ENCODE assay signal across 23 cellular contexts in the genomic region with DNA sequence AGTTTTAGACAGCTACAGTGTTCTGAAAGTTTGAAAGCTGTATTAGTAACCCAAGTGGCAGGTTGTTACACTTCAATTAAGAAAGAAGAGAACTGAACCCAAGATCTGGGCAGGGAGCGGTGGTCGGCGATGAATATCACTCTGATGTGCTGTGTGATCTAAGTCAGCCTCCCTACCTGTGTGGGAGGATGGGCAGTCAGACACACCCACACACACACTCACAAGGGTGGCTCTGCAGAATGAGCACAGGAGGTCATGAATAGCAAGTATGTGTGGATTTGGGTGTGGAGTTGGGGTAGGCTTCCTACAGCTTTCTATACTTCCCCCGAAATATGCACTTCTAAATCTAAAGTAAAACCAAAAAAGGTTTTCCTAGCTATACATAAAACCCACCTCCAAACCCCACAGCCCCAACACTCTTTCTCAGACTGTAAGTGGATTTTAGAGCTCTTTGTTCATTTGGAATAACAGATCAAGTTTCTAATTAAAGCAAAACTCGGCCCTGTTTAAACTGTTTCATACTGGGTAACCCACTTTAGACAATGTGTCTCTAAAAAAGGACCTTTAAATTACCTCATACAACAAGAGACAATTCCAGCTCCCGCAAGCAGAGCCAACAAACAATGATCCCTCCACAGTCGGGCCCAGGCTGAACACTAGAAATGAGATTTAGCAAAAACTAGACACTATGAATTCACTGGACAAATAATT. TPM values are rescaled to one million over a fixed set of nuclear protein-coding genes. Genes with fewer than 3 reads are reported as not detected.
A peak's percentile ranks its signal among the peaks of the same experiment; 100 is the strongest.
DNase-seq lines count a peak whose midpoint lies in the region; ATAC-seq, FAIRE-seq and TF ChIP-seq lines count a peak whose summit lies in the region.
"Had no signal": no experiment of that assay in that cellular context is flagged by ENCODE, and none has a peak within 500 bp of the region (broad histone marks: within the 10 kb centered on the region; RNA-seq: fewer than 3 reads in every experiment).

No MANE protein-coding gene starts in this region.

- H3K27me3 Mint-ChIP-seq in GM23338 (ENCODE audit: insufficient read depth, low read depth, poor library complexity) = no peaks in the 10 kb centered on the region

- intact Hi-C loops in mucosa of descending colon (cut with DNase I, micrococcal nuclease) = no loop called here
- intact Hi-C loops in upper lobe of right lung (cut with DNase I) = no loop called here

- H3K9ac ChIP-seq in H1 (replicated peaks in 1 of 4; ENCODE audit: extremely low read depth in 1 of 4, low read depth in 3 of 4, low read length in 3 of 4) = no peak overlapping the region
- H3K9ac ChIP-seq: GM23248 had no signal

- no peaks in the 10 kb centered on the region for H3K27me3 ChIP-seq in GM23338 (ENCODE audit: insufficient read depth)
- H3K27me3 ChIP-seq in H1 (replicated peaks in 1 of 4; ENCODE audit: control insufficient read depth in 3 of 4, extremely low read depth in 1 of 4, insufficient read depth in 3 of 4, low read length in 3 of 4) = no peaks in the 10 kb centered on the region
- H3K27me3 ChIP-seq in upper lobe of right lung = no peaks in the 10 kb centered on the region

- ATAC-seq in GM23338 (no peak), mucosa of descending colon (peak; percentile 50), GM18520 (IDR thresholded peaks at IDR 0.05; ENCODE audit: unreplicated experiment) (no peak), upper lobe of right lung (no peak)
- ATAC-seq: HCT116 had no signal

- H3K4me1 Mint-ChIP-seq in GM23338 = peaks cover 55% of the 10 kb centered on the region
- H3K4me1 Mint-ChIP-seq: CD8-positive, alpha-beta memory T cell had no signal

- POLR2A ChIA-PET in H1 (lab: Charles Lee; ENCODE audit: partially characterized antibody) = interaction anchor here (1.0 to 1.6 kb wide), 2 partner anchors 8 to 10 kb away, joined by 3 to 6 read pairs; no protein-coding TSS in a partner anchor

- H2BK15ac ChIP-seq in H1 (ENCODE audit: low read length) = no peak overlapping the region

- no peak overlapping the region for H3K4me2 ChIP-seq in GM23338
- H3K4me2 ChIP-seq in H1 (ENCODE audit: insufficient read depth in 1 of 2, low read depth in 2 of 2, low read length in 2 of 2) = no peak overlapping the region

- no peak overlapping the region for H4K8ac ChIP-seq in H1 (ENCODE audit: extremely low read depth, insufficient read depth, low read length)

- FAIRE-seq in H1 (lab: Jason Lieb, UNC) = peak; percentile 13
- FAIRE-seq: A204.1, D721Med, GM18507, GM19239 had no signal

- no peak overlapping the region for H2BK12ac ChIP-seq in H1 (ENCODE audit: low read depth, low read length)

- H3F3A ChIP-seq in GM23338 (replicated peaks; ENCODE audit: low read depth) = no peaks in the 10 kb centered on the region

- WGBS in H1 (ENCODE audit: extremely low coverage in 1 of 2, insufficient coverage in 1 of 2, insufficient read length in 1 of 2, insufficient replicate concordance in 2 of 2, low coverage in 1 of 2, low lambda C conversion rate in 2 of 2, missing lambda C conversion rate in 1 of 2), 2 experiments = 86% methylated on average over 7 of the region's 7 CpGs; no CpG with 5 or more reads in 1 of the 2 experiments

- H3K36me3 ChIP-seq in GM23338 (ENCODE audit: insufficient read depth) = peaks cover 6% of the 10 kb centered on the region
- peaks cover 5 to 12% (median 9%) of the 10 kb centered on the region in 4 experiments; a peak in 7 of 8 replicates for H3K36me3 ChIP-seq in H1 (ENCODE audit: control insufficient read depth in 2 of 4, insufficient read depth in 4 of 4, low read length in 3 of 4)
- H3K36me3 ChIP-seq in mucosa of descending colon (ENCODE audit: low read depth) = no peaks in the 10 kb centered on the region
- no peaks in the 10 kb centered on the region for H3K36me3 ChIP-seq in upper lobe of right lung

- H2AK5ac ChIP-seq in H1 (ENCODE audit: low read depth, low read length) = no peak overlapping the region; the same call in 1 of the 2 replicates

- TF ChIP-seq EP300 in H1 (IDR thresholded peaks at IDR 0.05; ENCODE audit: borderline replicate concordance in 1 of 2, low read depth in 2 of 2, low read length in 2 of 2) = no peak

- H3K4me3 ChIP-seq in GM23338 (no peak overlapping the region), H1 (ENCODE audit: extremely low read depth in 1 of 4, insufficient read depth in 2 of 4, low read depth in 3 of 4, low read length in 4 of 4) (no peak overlapping the region), mucosa of descending colon (no peak overlapping the region), upper lobe of right lung (no peak overlapping the region)
- H3K4me3 ChIP-seq: GM23248 had no signal

- peaks cover 50% of the 10 kb centered on the region for H3K4me1 ChIP-seq in GM23338 (ENCODE audit: insufficient read depth)
- H3K4me1 ChIP-seq in H1 (replicated peaks in 1 of 4; ENCODE audit: control insufficient read depth in 3 of 4, insufficient read depth in 4 of 4, low read length in 3 of 4) = peaks cover 0 to 24% (median 3%) of the 10 kb centered on the region in 4 experiments; a peak in 4 of 7 replicates
- no peaks in the 10 kb centered on the region for H3K4me1 ChIP-seq in mucosa of descending colon (ENCODE audit: low read depth)
- H3K4me1 ChIP-seq in upper lobe of right lung = no peaks in the 10 kb centered on the region

- no peak overlapping the region; the same call in 1 of the 2 replicates for H3K27ac ChIP-seq in GM23338 (ENCODE audit: low read depth)
- H3K27ac ChIP-seq in H1 (ENCODE audit: low read depth, low read length) = no peak overlapping the region
- H3K27ac ChIP-seq in upper lobe of right lung = no peak overlapping the region
- H3K27ac ChIP-seq: C4-2B, GM23248 had no signal

- no peak overlapping the region for H4K5ac ChIP-seq in H1 (ENCODE audit: insufficient read length, low read depth, low read length)

- DNase-seq in GM23338 (ENCODE audit: low spot score) (no peak), NCI-H748 (lab: John Stamatoyannopoulos, UW; ENCODE audit: unreplicated experiment) (peak; percentile 76), H1 (ENCODE audit: low read depth in 1 of 2, low spot score in 2 of 2) (no peak), mucosa of descending colon (no peak), NCI-H2029 (lab: John Stamatoyannopoulos, UW) (no peak), upper lobe of right lung (no peak)
- no peak for DNase-seq in activated effector memory CD4-positive, alpha-beta T cell treated with Interleukin-2 at 50 U/mL for 16 hours
- DNase-seq: CD8-positive, alpha-beta memory T cell; DMS53; GDM1; GM23248; IMR-90; NCI-H1694; NCI-H2081 treated with DMSO at 0.1 percent for 48 hours; NCI-H510A treated with DMSO at 0.1 percent for 48 hours; SHP77 had no signal

- no peaks in the 10 kb centered on the region for H3K23me2 ChIP-seq in H1 (ENCODE audit: low read depth, low read length)

- H2AFZ ChIP-seq in GM23338 = no peak overlapping the region
- H2AFZ ChIP-seq in H1 (ENCODE audit: low read length) = no peak overlapping the region
- H2AFZ ChIP-seq: GM23248 had no signal

- no peak overlapping the region for H4K91ac ChIP-seq in H1 (replicated peaks; ENCODE audit: insufficient read length, low read length)

- no peaks in the 10 kb centered on the region; the same call in 1 of the 2 replicates for H3K9me2 ChIP-seq in GM23338 (ENCODE audit: insufficient read depth)

- H3K79me2 ChIP-seq in GM23338 (replicated peaks; ENCODE audit: insufficient read depth) (peaks cover 93% of the 10 kb centered on the region), H1 (ENCODE audit: control insufficient read depth in 1 of 2, insufficient read depth in 2 of 2, low read length in 2 of 2) (peaks cover 3 to 90% of the 10 kb centered on the region in 2 experiments; a peak in 3 of 4 replicates)

- no peak overlapping the region for H3K56ac ChIP-seq in H1 (replicated peaks; ENCODE audit: insufficient read length, low read depth, low read length)

- no peak overlapping the region for H3K4me3 Mint-ChIP-seq in GM23338
- H3K4me3 Mint-ChIP-seq: CD8-positive, alpha-beta memory T cell had no signal

- TF ChIP-seq RAD21 in H1 (IDR thresholded peaks at IDR 0.05 in 1 of 2, conservative IDR thresholded peaks at IDR 0.05 in 1 of 2; ENCODE audit: low read depth in 2 of 2, low read length in 2 of 2) = no peak

- H3K18ac ChIP-seq in H1 (ENCODE audit: extremely low read depth, low read length) = no peak overlapping the region

- H3K4ac ChIP-seq in H1 (replicated peaks; ENCODE audit: insufficient read length, low read depth, low read length) = no peak overlapping the region

- peaks cover 41% of the 10 kb centered on the region for H4K20me1 ChIP-seq in GM23338 (replicated peaks; ENCODE audit: insufficient read depth)
- H4K20me1 ChIP-seq in H1 (replicated peaks in 1 of 2; ENCODE audit: control insufficient read depth in 1 of 2, insufficient read depth in 2 of 2, low read length in 2 of 2) = peaks cover 6 to 14% of the 10 kb centered on the region in 2 experiments

- no peak overlapping the region for H2BK20ac ChIP-seq in H1 (ENCODE audit: low read length)

- H3K79me1 ChIP-seq in H1 (ENCODE audit: low read depth, low read length) = peaks cover 15% of the 10 kb centered on the region

- no peak overlapping the region for H2BK120ac ChIP-seq in H1 (replicated peaks; ENCODE audit: low read depth, low read length)

- H3K27ac Mint-ChIP-seq in GM23338 = peak overlapping the region; percentile 29; the same call in 1 of the 2 replicates

- no peaks in the 10 kb centered on the region for H3K9me3 Mint-ChIP-seq in GM23338

- TF ChIP-seq CTCF in GM23338 (conservative IDR thresholded peaks at IDR 0.05; ENCODE audit: low read depth in 2 of 2) = no peak
- TF ChIP-seq CTCF in H1 (IDR thresholded peaks at IDR 0.05; ENCODE audit: control extremely low read depth in 1 of 3, insufficient read depth in 1 of 3, low read depth in 1 of 3, low read length in 3 of 3) = no peak
- no peak for TF ChIP-seq CTCF in mucosa of descending colon (IDR thresholded peaks at IDR 0.05)
- no peak for TF ChIP-seq CTCF in upper lobe of right lung (IDR thresholded peaks at IDR 0.05)

- H2BK5ac ChIP-seq in H1 (ENCODE audit: low read depth, low read length) = no peak overlapping the region

- H3K36me3 Mint-ChIP-seq in GM23338 (ENCODE audit: low read depth) = peaks cover 17% of the 10 kb centered on the region
- H3K36me3 Mint-ChIP-seq: CD8-positive, alpha-beta memory T cell had no signal

- no peaks in the 10 kb centered on the region for H3K9me3 ChIP-seq in H1 (ENCODE audit: insufficient read depth in 2 of 2, low read depth in 1 of 2, low read length in 1 of 2)
- H3K9me3 ChIP-seq in mucosa of descending colon = no peaks in the 10 kb centered on the region
- H3K9me3 ChIP-seq in upper lobe of right lung = peaks cover 9% of the 10 kb centered on the region

- TF ChIP-seq POLR2A in H1 (IDR thresholded peaks at IDR 0.05; ENCODE audit: control extremely low read depth in 1 of 2, low read depth in 2 of 2, low read length in 2 of 2) = no peak

- no peak overlapping the region for H3K23ac ChIP-seq in H1 (ENCODE audit: insufficient read length)

- CTCF ChIA-PET in H1 (lab: Charles Lee; ENCODE audit: partially characterized antibody) = interaction anchor here (0.9 to 2.0 kb wide), 6 partner anchors 9 to 196 kb away, joined by 3 to 7 read pairs (median 4); a partner anchor contains a TSS

- no peak overlapping the region for H3K14ac ChIP-seq in H1 (ENCODE audit: insufficient read length)

RNA-seq across cellular contexts. Expression of a gene that starts 19.4 kb away (rescaled TPM):
- total RNA-seq in GM23338 (2014; rRNA removed; shearing (Covaris generic)) = 48.1 and 48.5 TPM in 2 replicates
- polyA plus RNA-seq in GM23338 (2016; fragmentation: Nextera tagmentation; extraction: Ambion mirVana) (22.1 and 22.8 TPM in 2 replicates), H1 (2011; rRNA removed) (16.4 and 21.3 TPM in 2 replicates)
- total RNA-seq in H1 (2021; fragmentation: NEBNext Ultra II Directional; extraction: Animal tissue kit (Norgen Biotek cat#: 25700)) = 52.4 and 52.7 TPM in 2 replicates
- polyA plus RNA-seq in H1 (2011; cell fraction: cytosol; rRNA removed) = 20.2 TPM
- polyA plus RNA-seq in H1 (2011; cell fraction: nucleus; rRNA removed) = 15.2 TPM
- 34.6 to 40.9 TPM (median 35.8 TPM) in 4 replicates for polyA plus RNA-seq in H1 (2012, experiment 1 of 2)
- polyA plus RNA-seq in H1 (2012, experiment 2 of 2) = 20.3 TPM
- polyA plus RNA-seq in H1 (2013, experiment 1 of 2) = 45.5 TPM
- polyA plus RNA-seq in H1 (2013, experiment 2 of 2) = 56.1 TPM
- 59.1 and 62.4 TPM in 2 replicates for polyA minus RNA-seq in H1 (2011; rRNA and poly(A)+ RNA removed)
- polyA minus RNA-seq in H1 (2011; cell fraction: cytosol; rRNA and poly(A)+ RNA removed) = 27.9 TPM
- 39.1 TPM for polyA minus RNA-seq in H1 (2011; cell fraction: nucleus; rRNA and poly(A)+ RNA removed)
- total RNA-seq in mucosa of descending colon (10 to 100 TPM; 54.8 to 92.5 (median 75.4) TPM), upper lobe of right lung (28.9 TPM)
